Comparison of ENCODE assay signal across 8 cellular contexts in genomic region chr2:73214120-73215035, GRCh38.
DNase-seq lines count a peak whose midpoint lies in the region; TF ChIP-seq lines count a peak whose summit lies in the region.

TSS of gene SMYD5 (plus strand) at chr2:73214245. CDS start at chr2:73214267, 22 bp downstream.

- DNase-seq in ELF-1 (ENCODE audit: low read depth, low spot score): peak; percentile 90
- DNase-seq in GOT3 (lab: John Stamatoyannopoulos, UW): peak; percentile 69
- peak; percentile 17 for DNase-seq in LNCaP clone FGC (ENCODE audit: low read depth)
- peak; percentile 35 for DNase-seq in SIG-M5 (lab: John Stamatoyannopoulos, UW)
- peak; percentile 73 for DNase-seq in activated gamma-delta T cell (lab: John Stamatoyannopoulos, UW)
- DNase-seq in foreskin melanocyte: peak; percentile 68
- DNase-seq in substantia nigra (lab: John Stamatoyannopoulos, UW): peak in 47 of 49 donors; percentile 16 to 90 (median 64)

- no peaks in the 10 kb centered on the region for H3K36me3 ChIP-seq in neutrophil

- H3K27ac ChIP-seq in neutrophil (no peak within 1 kb of the TSS), substantia nigra (ENCODE audit: low read depth, low read length, poor library complexity, severe bottlenecking) (peak within 1 kb of the TSS; percentile 37)

- TF ChIP-seq CTCF in LNCaP clone FGC (IDR thresholded peaks at IDR 0.05; ENCODE audit: control insufficient read depth, extremely low read depth, insufficient read depth) (no peak), neutrophil (IDR thresholded peaks at IDR 0.05) (no peak)

- H3K4me1 ChIP-seq in neutrophil (ENCODE audit: control insufficient read depth in 1 of 2, insufficient read depth in 1 of 2, low read depth in 1 of 2, low read length in 1 of 2): peaks cover 13 to 16% of the 10 kb centered on the region in 2 experiments

- H3K4me3 ChIP-seq in LNCaP clone FGC (ENCODE audit: low read depth, low read length) (peak within 1 kb of the TSS; percentile 64), neutrophil (ENCODE audit: low read depth in 1 of 2, low read length in 1 of 2) (peak within 1 kb of the TSS; percentile 59 to 73)

- no peaks in the 10 kb centered on the region for H3K9me3 ChIP-seq in neutrophil

- H3K27me3 ChIP-seq in neutrophil: peaks cover 7% of the 10 kb centered on the region

Comparison
In these comparisons a context has a peak if more than half of its experiments do, and no peak if none do; other contexts are left out.
1. DNase-seq: peak in every context shown above with its lines; median percentile 90 in ELF-1; 73 in activated gamma-delta T cell; 69 in GOT3; 68 in foreskin melanocyte; 64 in substantia nigra; 35 in SIG-M5; 17 in LNCaP clone FGC.